Comparison of ENCODE assay signal across 22 cellular contexts in genomic region chr9:23582836-23583235, GRCh38.
"Had no signal": no experiment of that assay in that cellular context is flagged by ENCODE, and none has a peak within 500 bp of the region (broad histone marks: within the 10 kb centered on the region; RNA-seq: fewer than 3 reads in every experiment).

No MANE protein-coding gene starts in this region.

- H3K4me3 ChIP-seq: adrenal gland, dorsolateral prefrontal cortex, gastroesophageal sphincter, heart left ventricle, pancreas, smooth muscle cell, testis, upper lobe of right lung had no signal

- H3K4me3 Mint-ChIP-seq: activated naive CD4-positive, alpha-beta T cell treated with anti-CD3 and anti-CD28 coated beads, Interleukin-2, amount 50 U/mL, for 24 hours; activated T-cell treated with anti-CD3 and anti-CD28 coated beads, Interleukin-2, amount 50 U/mL, for 72 hours; endodermal cell; memory B cell; naive thymus-derived CD4-positive, alpha-beta T cell; stimulated activated memory B cell treated with anti-CD40 and anti-IgM and Interleukin-4, amounts not matched to agents 10 μg/mL and 1 μg/mL and 100 μg/mL, for 72 hours had no signal

- H3K4me1 Mint-ChIP-seq: activated naive CD4-positive, alpha-beta T cell treated with anti-CD3 and anti-CD28 coated beads, Interleukin-2, amount 50 U/mL, for 24 hours; endodermal cell; memory B cell; naive thymus-derived CD4-positive, alpha-beta T cell; stimulated activated memory B cell treated with anti-CD40 and anti-IgM and Interleukin-4, amounts not matched to agents 10 μg/mL and 1 μg/mL and 100 μg/mL, for 72 hours had no signal

- DNase-seq: activated CD4-positive, alpha-beta T cell treated with anti-CD3 and anti-CD28 coated beads for 1 hour; activated CD8-positive, alpha-beta memory T cell treated with anti-CD3 and anti-CD28 coated beads for 24 hours; activated CD8-positive, alpha-beta memory T cell treated with anti-CD3 and anti-CD28 coated beads, Interleukin-2, amount 50 U/mL, for 48 hours; activated effector memory CD4-positive, alpha-beta T cell treated with anti-CD3 and anti-CD28 coated beads, Interleukin-2, amount 50 U/mL, for 16 hours; activated T-cell treated with anti-CD3 and anti-CD28 coated beads, Interleukin-2, amount 50 U/mL, for 72 hours; adrenal gland; dorsolateral prefrontal cortex; endodermal cell; heart left ventricle; left ventricle myocardium superior; naive thymus-derived CD4-positive, alpha-beta T cell; pancreas; stimulated activated CD4-positive, alpha-beta T cell treated with anti-CD3 and anti-CD28 coated beads, Interleukin-4, amount 100 ng/mL, for 24 hours; testis; upper lobe of right lung; WERI-Rb-1 had no signal

- ATAC-seq: activated T-cell treated with anti-CD3 and anti-CD28 coated beads, Interleukin-2, amount 50 U/mL, for 72 hours; gastroesophageal sphincter; heart left ventricle; left ventricle myocardium superior; naive thymus-derived CD4-positive, alpha-beta T cell; pancreas; sciatic nerve; stimulated activated memory B cell treated with anti-CD40 and anti-IgM and Interleukin-4, amounts not matched to agents 10 μg/mL and 1 μg/mL and 100 μg/mL, for 72 hours; upper lobe of right lung had no signal

- H3K4me2 ChIP-seq: smooth muscle cell had no signal

- H3K9me3 Mint-ChIP-seq: endodermal cell had no signal

- H3K36me3 Mint-ChIP-seq: activated naive CD4-positive, alpha-beta T cell treated with anti-CD3 and anti-CD28 coated beads, Interleukin-2, amount 50 U/mL, for 24 hours; memory B cell; naive thymus-derived CD4-positive, alpha-beta T cell; stimulated activated memory B cell treated with anti-CD40 and anti-IgM and Interleukin-4, amounts not matched to agents 10 μg/mL and 1 μg/mL and 100 μg/mL, for 72 hours had no signal

- H3K4me1 ChIP-seq: pancreas, testis, upper lobe of right lung had no signal

- H3K27ac Mint-ChIP-seq: activated naive CD4-positive, alpha-beta T cell treated with anti-CD3 and anti-CD28 coated beads, Interleukin-2, amount 50 U/mL, for 24 hours; activated T-cell treated with anti-CD3 and anti-CD28 coated beads, Interleukin-2, amount 50 U/mL, for 72 hours; endodermal cell; memory B cell; naive thymus-derived CD4-positive, alpha-beta T cell; stimulated activated memory B cell treated with anti-CD40 and anti-IgM and Interleukin-4, amounts not matched to agents 10 μg/mL and 1 μg/mL and 100 μg/mL, for 72 hours had no signal

- FAIRE-seq: pancreas had no signal

- H3K27ac ChIP-seq: adrenal gland, dorsolateral prefrontal cortex, gastroesophageal sphincter, heart left ventricle, pancreas, testis, upper lobe of right lung, WERI-Rb-1 had no signal

- H3K9me3 ChIP-seq: adrenal gland, gastroesophageal sphincter, heart left ventricle, pancreas, testis, upper lobe of right lung had no signal

- H3K36me3 ChIP-seq: adrenal gland, gastroesophageal sphincter, heart left ventricle, pancreas, upper lobe of right lung, WERI-Rb-1 had no signal

- H3K27me3 ChIP-seq: adrenal gland, dorsolateral prefrontal cortex, gastroesophageal sphincter, heart left ventricle, pancreas, testis, upper lobe of right lung had no signal
